27 cellular contexts compared by ENCODE assay signal in the genomic region with DNA sequence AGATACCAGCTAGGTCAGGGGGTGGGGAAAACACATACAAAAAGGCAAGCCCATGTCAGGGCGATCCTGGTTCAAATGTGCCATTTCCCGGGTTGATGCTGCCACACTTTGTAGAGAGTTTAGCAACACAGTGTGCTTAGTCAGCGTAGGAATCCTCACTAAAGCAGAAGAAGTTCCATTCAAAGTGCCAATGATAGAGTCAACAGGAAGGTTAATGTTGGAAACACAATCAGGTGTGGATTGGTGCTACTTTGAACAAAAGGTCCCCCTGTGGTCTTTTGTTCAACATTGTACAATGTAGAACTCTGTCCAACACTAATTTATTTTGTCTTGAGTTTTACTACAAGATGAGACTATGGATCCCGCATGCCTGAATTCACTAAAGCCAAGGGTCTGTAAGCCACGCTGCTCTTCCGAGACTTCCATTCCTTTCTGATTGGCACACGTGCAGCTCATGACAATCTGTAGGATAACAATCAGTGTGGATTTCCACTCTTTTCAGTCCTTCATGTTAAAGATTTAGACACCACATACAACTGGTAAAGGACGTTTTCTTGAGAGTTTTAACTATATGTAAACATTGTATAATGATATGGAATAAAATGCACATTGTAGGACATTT. TPM values are rescaled to one million over a fixed set of nuclear protein-coding genes. Genes with fewer than 3 reads are reported as not detected.
DNase-seq lines count a peak whose midpoint lies in the region; ATAC-seq and TF ChIP-seq lines count a peak whose summit lies in the region.
"Had no signal": no experiment of that assay in that cellular context is flagged by ENCODE, and none has a peak within 500 bp of the region (broad histone marks: within the 10 kb centered on the region; RNA-seq: fewer than 3 reads in every experiment).

No MANE protein-coding gene starts in this region.

- no peak overlapping the region for H3K56ac ChIP-seq in H9 (ENCODE audit: insufficient read length, low read depth, low read length)

- no peak for ATAC-seq in SK-N-SH treated with all-trans-retinoic acid at 6 μM for 48 hours
- ATAC-seq: activated CD8-positive, alpha-beta memory T cell treated with anti-CD3 and anti-CD28 coated beads, Interleukin-2, amount 10 ng/mL, durations not matched to agents 7 days and 5 days; CD8-positive, alpha-beta T cell; heart left ventricle; left lung; stimulated activated effector memory CD8-positive, alpha-beta T cell treated with anti-CD3 and anti-CD28 coated beads, Interleukin-12 subunit alpha, Interleukin-12 subunit beta, amount 100 ng/mL, for 72 hours had no signal

- H3K9me3 Mint-ChIP-seq in H9: no peaks in the 10 kb centered on the region
- H3K9me3 Mint-ChIP-seq: activated CD4-positive, alpha-beta T cell treated with anti-CD3 and anti-CD28 coated beads, Interleukin-2, amount 10 ng/mL, durations not matched to agents 7 days and 5 days; activated T-helper 1 cell treated with anti-CD3 and anti-CD28 coated beads, Interleukin-12 subunit alpha, Interleukin-12 subunit beta, Interleukin-2, Interleukin-4 antibody, amounts not matched to agents 30 ng/mL and 10 ng/mL and 1 ng/mL, durations not matched to agents 14 hours and 24 hours and 36 hours; CD8-positive, alpha-beta T cell; stimulated activated effector memory CD8-positive, alpha-beta T cell treated with anti-CD3 and anti-CD28 coated beads, Interleukin-12 subunit alpha, Interleukin-12 subunit beta, amount 100 ng/mL, for 72 hours had no signal

- H3K4ac ChIP-seq in H9 (ENCODE audit: low read depth, low read length): no peak overlapping the region

- no peak overlapping the region for H2AFZ ChIP-seq in H9 (ENCODE audit: low read length)

- no peak overlapping the region for H3K4me3 Mint-ChIP-seq in H9
- H3K4me3 Mint-ChIP-seq: activated CD4-positive, alpha-beta T cell treated with anti-CD3 and anti-CD28 coated beads, Interleukin-2, amount 10 ng/mL, durations not matched to agents 7 days and 5 days; activated CD8-positive, alpha-beta memory T cell treated with anti-CD3 and anti-CD28 coated beads, Interleukin-2, amount 10 ng/mL, durations not matched to agents 7 days and 5 days; activated naive CD8-positive, alpha-beta T cell; activated T-helper 1 cell treated with anti-CD3 and anti-CD28 coated beads, Interleukin-12 subunit alpha, Interleukin-12 subunit beta, Interleukin-2, Interleukin-4 antibody, amounts not matched to agents 30 ng/mL and 10 ng/mL and 1 ng/mL, durations not matched to agents 14 hours and 24 hours and 36 hours; CD8-positive, alpha-beta T cell; stimulated activated effector memory CD8-positive, alpha-beta T cell treated with anti-CD3 and anti-CD28 coated beads, Interleukin-12 subunit alpha, Interleukin-12 subunit beta, amount 100 ng/mL, for 72 hours had no signal

- H3K4me3 ChIP-seq in fibroblast of villous mesenchyme (ENCODE audit: low read depth, low read length) (no peak overlapping the region), rectal smooth muscle tissue (ENCODE audit: low read length) (no peak overlapping the region)
- H3K4me3 ChIP-seq: colonic mucosa, GM12878, heart left ventricle, left lung, prostate gland, SK-N-MC, skin epidermis, thoracic aorta had no signal

- no peak overlapping the region for H4K91ac ChIP-seq in H9 (ENCODE audit: insufficient read length, low read depth, low read length)

- no peak overlapping the region for H2BK12ac ChIP-seq in H9 (ENCODE audit: insufficient read length, low read depth, low read length)

- H3K36me3 Mint-ChIP-seq in H9 (ENCODE audit: insufficient read depth in 1 of 3, low read depth in 3 of 3): peaks cover 19 to 60% (median 54%) of the 10 kb centered on the region in 3 experiments; a peak in 6 of 7 replicates
- H3K36me3 Mint-ChIP-seq: activated CD8-positive, alpha-beta memory T cell treated with anti-CD3 and anti-CD28 coated beads, Interleukin-2, amount 10 ng/mL, durations not matched to agents 7 days and 5 days; stimulated activated effector memory CD8-positive, alpha-beta T cell treated with anti-CD3 and anti-CD28 coated beads, Interleukin-12 subunit alpha, Interleukin-12 subunit beta, amount 100 ng/mL, for 72 hours had no signal

- H3K79me2 ChIP-seq in H9 (ENCODE audit: insufficient read depth, low read length): no peaks in the 10 kb centered on the region

- WGBS in H9 (ENCODE audit: extremely low coverage, insufficient read length, low lambda C conversion rate): no CpG with 5 or more reads among the region's 8 CpGs

- no peak overlapping the region for H3K4me2 ChIP-seq in H9 (ENCODE audit: insufficient read depth, insufficient read length, low read length)

- no peak overlapping the region for H3K18ac ChIP-seq in H9 (ENCODE audit: insufficient read length, low read depth, low read length)

- no peaks in the 10 kb centered on the region for H4K20me1 ChIP-seq in H9 (ENCODE audit: control insufficient read depth, insufficient read depth, insufficient read length)

- H3K14ac ChIP-seq in H9 (ENCODE audit: insufficient read depth, low read length): no peak overlapping the region

- no peak overlapping the region for H2BK120ac ChIP-seq in H9 (ENCODE audit: low read depth, low read length, poor library complexity, severe bottlenecking)

- DNase-seq in H9: no peak
- DNase-seq in fibroblast of villous mesenchyme (ENCODE audit: low read depth): peak; percentile 32
- no peak for DNase-seq in D341Med (ENCODE audit: low spot score)
- DNase-seq in NCI-H2227 treated with DMSO at 0.1 percent for 48 hours (lab: John Stamatoyannopoulos, UW): no peak
- DNase-seq in epidermal melanocyte (ENCODE audit: insufficient read length, low spot score): no peak
- DNase-seq in activated naive CD4-positive, alpha-beta T cell (lab: John Stamatoyannopoulos, UW): no peak
- DNase-seq: activated CD4-positive, alpha-beta T cell treated with anti-CD3 and anti-CD28 coated beads, Interleukin-2, amount 10 ng/mL, durations not matched to agents 7 days and 5 days; activated CD8-positive, alpha-beta memory T cell treated with anti-CD3 and anti-CD28 coated beads, Interleukin-2, amount 10 ng/mL, durations not matched to agents 7 days and 5 days; CD8-positive, alpha-beta T cell; colonic mucosa; heart left ventricle; left lung; midbrain; NCI-H1417; NCI-H2107; RPMI8226; stimulated activated CD4-positive, alpha-beta T cell treated with anti-CD3 and anti-CD28 coated beads, Interleukin-2, amount 100 ng/mL, for 24 hours had no signal

- H3K9ac ChIP-seq in H9 (ENCODE audit: extremely low read depth, insufficient read length, low read length): no peak overlapping the region
- no peak overlapping the region for H3K9ac ChIP-seq in rectal smooth muscle tissue (ENCODE audit: low read length)

- TF ChIP-seq CTCF in H9 (conservative IDR thresholded peaks at IDR 0.05) (no peak), fibroblast of villous mesenchyme (IDR thresholded peaks at IDR 0.05; ENCODE audit: insufficient read depth, low read depth, low read length) (no peak)

- H4K8ac ChIP-seq in H9 (replicated peaks; ENCODE audit: insufficient read length, low read depth, low read length): no peak overlapping the region

- peaks cover 9% of the 10 kb centered on the region; the same call in 1 of the 2 replicates for H3K4me1 ChIP-seq in H9 (ENCODE audit: insufficient read depth, low read length)
- H3K4me1 ChIP-seq in rectal smooth muscle tissue (ENCODE audit: control insufficient read depth, insufficient read depth, low read length): peaks cover 38% of the 10 kb centered on the region
- H3K4me1 ChIP-seq: colonic mucosa, prostate gland had no signal

- H2BK15ac ChIP-seq in H9 (ENCODE audit: low read depth, low read length): no peak overlapping the region

- H3K27me3 ChIP-seq in H9 (ENCODE audit: insufficient read depth, low read length): no peaks in the 10 kb centered on the region
- H3K27me3 ChIP-seq in rectal smooth muscle tissue (ENCODE audit: control insufficient read depth, insufficient read depth, low read length): no peaks in the 10 kb centered on the region
- H3K27me3 ChIP-seq: colonic mucosa, heart left ventricle, left lung had no signal

- no peak overlapping the region for H3K27ac ChIP-seq in H9 (ENCODE audit: insufficient read length, low read depth, low read length)
- H3K27ac ChIP-seq in rectal smooth muscle tissue (ENCODE audit: low read depth, low read length): peak overlapping the region; percentile 18
- H3K27ac ChIP-seq: colonic mucosa, left lung, prostate gland, SK-N-MC, skin epidermis, thoracic aorta had no signal

- H3K27ac Mint-ChIP-seq in H9: peak overlapping the region in 2 of 3 experiments; percentile 47 to 92; a peak in 3 of 7 replicates
- H3K27ac Mint-ChIP-seq: activated CD4-positive, alpha-beta T cell treated with anti-CD3 and anti-CD28 coated beads, Interleukin-2, amount 10 ng/mL, durations not matched to agents 7 days and 5 days; activated CD8-positive, alpha-beta memory T cell treated with anti-CD3 and anti-CD28 coated beads, Interleukin-2, amount 10 ng/mL, durations not matched to agents 7 days and 5 days; activated naive CD8-positive, alpha-beta T cell; activated T-helper 1 cell treated with anti-CD3 and anti-CD28 coated beads, Interleukin-12 subunit alpha, Interleukin-12 subunit beta, Interleukin-2, Interleukin-4 antibody, amounts not matched to agents 30 ng/mL and 10 ng/mL and 1 ng/mL, durations not matched to agents 14 hours and 24 hours and 36 hours; CD8-positive, alpha-beta T cell; stimulated activated effector memory CD8-positive, alpha-beta T cell treated with anti-CD3 and anti-CD28 coated beads, Interleukin-12 subunit alpha, Interleukin-12 subunit beta, amount 100 ng/mL, for 72 hours had no signal

- H4K5ac ChIP-seq in H9 (ENCODE audit: insufficient read length, low read depth, low read length): no peak overlapping the region

- no peaks in the 10 kb centered on the region for H3K79me1 ChIP-seq in H9 (ENCODE audit: insufficient read depth, low read depth, low read length, poor library complexity, severe bottlenecking)

- H2BK20ac ChIP-seq in H9 (ENCODE audit: low read depth, low read length, poor library complexity, severe bottlenecking): no peak overlapping the region

- H2AK5ac ChIP-seq in H9 (ENCODE audit: insufficient read length, low read length): no peak overlapping the region

- no peak overlapping the region for H3T11ph ChIP-seq in H9 (ENCODE audit: low read length)

- no peak overlapping the region for H2BK5ac ChIP-seq in H9 (ENCODE audit: insufficient read length, low read length)

- H3K27me3 Mint-ChIP-seq in H9 (ENCODE audit: low read depth): no peaks in the 10 kb centered on the region
- H3K27me3 Mint-ChIP-seq: activated CD4-positive, alpha-beta T cell treated with anti-CD3 and anti-CD28 coated beads, Interleukin-2, amount 10 ng/mL, durations not matched to agents 7 days and 5 days; activated CD8-positive, alpha-beta memory T cell treated with anti-CD3 and anti-CD28 coated beads, Interleukin-2, amount 10 ng/mL, durations not matched to agents 7 days and 5 days; activated naive CD8-positive, alpha-beta T cell had no signal

- no peaks in the 10 kb centered on the region for H3K23me2 ChIP-seq in H9 (ENCODE audit: insufficient read length, low read depth, low read length, poor library complexity, severe bottlenecking)

- H3K4me1 Mint-ChIP-seq in H9: peaks cover 48 to 67% of the 10 kb centered on the region in 2 experiments

- H3K36me3 ChIP-seq in rectal smooth muscle tissue (ENCODE audit: control insufficient read depth, insufficient read depth, low read length): peaks cover 32% of the 10 kb centered on the region

- no peak overlapping the region for H3K23ac ChIP-seq in H9 (ENCODE audit: insufficient read length, low read depth, low read length)

- no peaks in the 10 kb centered on the region for H3K9me3 ChIP-seq in H9 (ENCODE audit: control insufficient read depth, low read depth, low read length)
- H3K9me3 ChIP-seq: colonic mucosa, heart left ventricle, left lung, prostate gland, thoracic aorta had no signal

RNA-seq across cellular contexts. Expression of gene TPM1, which starts 28.9 kb away (rescaled TPM):
- total RNA-seq in H9 (2021): 731 and 748 TPM in 2 replicates
- 2,255 and 2,551 TPM in 2 replicates for total RNA-seq in fibroblast of villous mesenchyme

RNA-seq across cellular contexts. Expression of gene LACTB, which starts 50.3 kb away (rescaled TPM):
- total RNA-seq in H9 (2021) (10.3 and 10.6 TPM in 2 replicates), fibroblast of villous mesenchyme (31.6 and 63.5 TPM in 2 replicates)
